Comparison of ENCODE assay signal across 7 cellular contexts in the genomic region with DNA sequence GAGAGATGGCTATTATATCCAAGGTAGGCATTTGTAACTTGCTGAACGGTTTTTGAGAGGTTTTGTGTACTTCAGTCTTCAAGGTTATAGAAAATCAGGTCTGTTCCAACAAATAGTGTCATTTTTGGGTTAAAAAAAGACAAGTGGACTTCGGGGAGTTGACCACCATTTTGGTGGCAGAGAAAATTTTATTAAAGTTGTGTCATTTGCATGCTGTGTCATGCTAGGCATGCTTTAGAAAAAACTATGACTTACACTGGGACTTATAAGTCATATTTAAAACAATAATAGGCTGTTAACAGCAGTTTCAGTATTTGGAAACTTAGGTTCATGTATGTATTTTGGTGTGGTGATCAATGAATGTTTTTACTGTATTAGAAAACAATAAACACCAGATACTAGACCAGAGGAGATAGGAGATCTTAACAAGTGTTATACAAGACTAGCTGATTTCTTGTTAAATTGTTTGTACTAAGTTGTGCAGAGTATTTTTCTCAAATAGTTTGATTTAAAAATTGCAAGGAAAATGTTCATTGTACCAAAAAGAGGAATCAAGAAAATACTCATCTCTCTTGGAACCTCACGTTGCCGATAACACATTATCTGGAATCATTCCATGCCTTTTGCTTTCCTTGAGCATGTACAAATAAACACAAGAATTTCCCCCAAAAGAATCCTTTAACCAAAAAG. TPM values are rescaled to one million over a fixed set of nuclear protein-coding genes. Genes with fewer than 3 reads are reported as not detected.
DNase-seq lines count a peak whose midpoint lies in the region; ATAC-seq, FAIRE-seq and TF ChIP-seq lines count a peak whose summit lies in the region.

No MANE protein-coding gene starts in this region.

- DNase-seq in HCT116 (ENCODE audit: low read depth, low spot score): no peak
- DNase-seq in WERI-Rb-1: no peak
- DNase-seq in right cardiac atrium: no peak
- no peak for DNase-seq in smooth muscle cell (lab: John Stamatoyannopoulos, UW; ENCODE audit: unreplicated experiment)
- DNase-seq in left colon: no peak
- no peak for DNase-seq in GM19239 (ENCODE audit: insufficient read length, low spot score)

- H3K79me2 ChIP-seq in HCT116 (ENCODE audit: insufficient read depth, low read length) (peaks cover 50% of the 10 kb centered on the region), smooth muscle cell (ENCODE audit: low read depth) (peaks cover 25% of the 10 kb centered on the region)

- H3K9ac ChIP-seq in HCT116 (ENCODE audit: low read length) (peak overlapping the region; percentile 100), smooth muscle cell (ENCODE audit: low read depth) (peak overlapping the region; percentile 85)

- H3K4me2 ChIP-seq in HCT116 (ENCODE audit: low read length) (peak overlapping the region; percentile 91), smooth muscle cell (peak overlapping the region; percentile 92)

- no peak overlapping the region for H2AFZ ChIP-seq in HCT116 (ENCODE audit: low read depth, low read length, poor library complexity, severe bottlenecking)
- no peak overlapping the region for H2AFZ ChIP-seq in smooth muscle cell (ENCODE audit: low read depth)

- H3F3A ChIP-seq in smooth muscle cell (ENCODE audit: low read depth): peaks cover 45% of the 10 kb centered on the region

- FAIRE-seq in GM19239 (lab: Jason Lieb, UNC): no peak

- WGBS in right cardiac atrium: 36% methylated on average over 4 of the region's 4 CpGs
- WGBS in smooth muscle cell (ENCODE audit: low lambda C conversion rate): 51% methylated on average over 4 of the region's 4 CpGs

- H4K20me1 ChIP-seq in HCT116 (ENCODE audit: insufficient read depth): peaks cover 29% of the 10 kb centered on the region; the same call in 1 of the 2 replicates
- H4K20me1 ChIP-seq in smooth muscle cell (ENCODE audit: low read depth): peaks cover 57% of the 10 kb centered on the region

- H3K4me1 ChIP-seq in HCT116 (ENCODE audit: control insufficient read depth in 1 of 2, insufficient read depth in 2 of 2, low read length in 2 of 2) (peaks cover 20 to 35% of the 10 kb centered on the region in 2 experiments), right cardiac atrium (ENCODE audit: control insufficient read depth, insufficient read depth, low read length) (no peaks in the 10 kb centered on the region), smooth muscle cell (ENCODE audit: low read depth) (peaks cover 24% of the 10 kb centered on the region)

- H3K36me3 ChIP-seq in HCT116 (ENCODE audit: control insufficient read depth in 1 of 2, insufficient read depth in 2 of 2, low read length in 2 of 2) (peaks cover 41 to 52% of the 10 kb centered on the region in 2 experiments), WERI-Rb-1 (peaks cover 50% of the 10 kb centered on the region), smooth muscle cell (ENCODE audit: low read depth) (peaks cover 33% of the 10 kb centered on the region)

- RAD21 ChIA-PET in HCT116 (lab: Charles Lee; ENCODE audit: low non-redundant PET in 1 of 2, low total read pairs in 2 of 2, uncharacterized antibody in 2 of 2, unreplicated experiment in 2 of 2): no interaction called here

- H3K9me3 ChIP-seq in HCT116 (ENCODE audit: control insufficient read depth in 1 of 2, insufficient read depth in 1 of 2, low read depth in 1 of 2, low read length in 2 of 2) (no peaks in the 10 kb centered on the region), WERI-Rb-1 (ENCODE audit: severe bottlenecking) (peaks cover 5% of the 10 kb centered on the region), right cardiac atrium (ENCODE audit: control insufficient read depth, low read length) (no peaks in the 10 kb centered on the region), smooth muscle cell (replicated peaks; ENCODE audit: low read depth) (no peaks in the 10 kb centered on the region)

- ATAC-seq in HCT116 (no peak), right cardiac atrium (no peak), left colon (no peak), HG03378 (IDR thresholded peaks at IDR 0.05; ENCODE audit: unreplicated experiment) (no peak)

- TF ChIP-seq CTCF in HCT116 (IDR thresholded peaks at IDR 0.05 in 2 of 3, conservative IDR thresholded peaks at IDR 0.05 in 1 of 3; ENCODE audit: borderline replicate concordance in 1 of 3, insufficient read depth in 1 of 3, low read depth in 2 of 3, low read length in 2 of 3) (no peak), WERI-Rb-1 (IDR thresholded peaks at IDR 0.05; ENCODE audit: low read depth, low read length) (no peak), smooth muscle cell (IDR thresholded peaks at IDR 0.05; ENCODE audit: borderline replicate concordance, insufficient read depth, poor library complexity, severe bottlenecking) (no peak)

- H3K27me3 ChIP-seq in HCT116 (ENCODE audit: insufficient read depth, low read length) (no peaks in the 10 kb centered on the region), WERI-Rb-1 (ENCODE audit: insufficient read depth, low read depth, severe bottlenecking) (no peaks in the 10 kb centered on the region), right cardiac atrium (ENCODE audit: control insufficient read depth, insufficient read depth) (no peaks in the 10 kb centered on the region), smooth muscle cell (ENCODE audit: low read depth) (no peaks in the 10 kb centered on the region)

- intact Hi-C loops in HCT116 (cut with micrococcal nuclease) (no loop called here), right cardiac atrium (cut with DNase I) (no loop called here), left colon (cut with DNase I, micrococcal nuclease) (no loop called here)

- TF ChIP-seq POLR2A in HCT116 (IDR thresholded peaks at IDR 0.05; ENCODE audit: borderline replicate concordance, extremely low read depth, insufficient read depth, insufficient read length): no peak

- H3K4me3 ChIP-seq in HCT116 (replicated peaks in 1 of 2; ENCODE audit: low read depth in 1 of 2, low read length in 2 of 2) (peak overlapping the region; percentile 96 to 97), WERI-Rb-1 (ENCODE audit: low read depth, low read length) (peak overlapping the region; percentile 77), right cardiac atrium (ENCODE audit: low read length) (peak overlapping the region; percentile 98), smooth muscle cell (peak overlapping the region; percentile 74)

- H3K27ac ChIP-seq in HCT116 (ENCODE audit: low read depth, low read length): peak overlapping the region; percentile 90
- H3K27ac ChIP-seq in WERI-Rb-1: peak overlapping the region; percentile 94
- H3K27ac ChIP-seq in right cardiac atrium (ENCODE audit: low read length): no peak overlapping the region
- H3K27ac ChIP-seq in smooth muscle cell (ENCODE audit: low read depth): peak overlapping the region; percentile 79

- BruUV-seq in HCT116 (replicated peaks; lab: Mats Ljungman, UMichigan): TSS peak; percentile 54

- CTCF ChIA-PET in HCT116 (lab: Charles Lee): no interaction called here

- no peak for TF ChIP-seq RAD21 in HCT116 (IDR thresholded peaks at IDR 0.05; ENCODE audit: low read depth)

- H3K9me2 ChIP-seq in HCT116 (ENCODE audit: insufficient read depth): no peaks in the 10 kb centered on the region

- POLR2A ChIA-PET in HCT116 (lab: Charles Lee): no interaction called here

TF ChIP-seq in HCT116, 20 proteins besides CTCF, POLR2A, EP300 and RAD21 (continues in another document):
- TF ChIP-seq, protein P1, sequence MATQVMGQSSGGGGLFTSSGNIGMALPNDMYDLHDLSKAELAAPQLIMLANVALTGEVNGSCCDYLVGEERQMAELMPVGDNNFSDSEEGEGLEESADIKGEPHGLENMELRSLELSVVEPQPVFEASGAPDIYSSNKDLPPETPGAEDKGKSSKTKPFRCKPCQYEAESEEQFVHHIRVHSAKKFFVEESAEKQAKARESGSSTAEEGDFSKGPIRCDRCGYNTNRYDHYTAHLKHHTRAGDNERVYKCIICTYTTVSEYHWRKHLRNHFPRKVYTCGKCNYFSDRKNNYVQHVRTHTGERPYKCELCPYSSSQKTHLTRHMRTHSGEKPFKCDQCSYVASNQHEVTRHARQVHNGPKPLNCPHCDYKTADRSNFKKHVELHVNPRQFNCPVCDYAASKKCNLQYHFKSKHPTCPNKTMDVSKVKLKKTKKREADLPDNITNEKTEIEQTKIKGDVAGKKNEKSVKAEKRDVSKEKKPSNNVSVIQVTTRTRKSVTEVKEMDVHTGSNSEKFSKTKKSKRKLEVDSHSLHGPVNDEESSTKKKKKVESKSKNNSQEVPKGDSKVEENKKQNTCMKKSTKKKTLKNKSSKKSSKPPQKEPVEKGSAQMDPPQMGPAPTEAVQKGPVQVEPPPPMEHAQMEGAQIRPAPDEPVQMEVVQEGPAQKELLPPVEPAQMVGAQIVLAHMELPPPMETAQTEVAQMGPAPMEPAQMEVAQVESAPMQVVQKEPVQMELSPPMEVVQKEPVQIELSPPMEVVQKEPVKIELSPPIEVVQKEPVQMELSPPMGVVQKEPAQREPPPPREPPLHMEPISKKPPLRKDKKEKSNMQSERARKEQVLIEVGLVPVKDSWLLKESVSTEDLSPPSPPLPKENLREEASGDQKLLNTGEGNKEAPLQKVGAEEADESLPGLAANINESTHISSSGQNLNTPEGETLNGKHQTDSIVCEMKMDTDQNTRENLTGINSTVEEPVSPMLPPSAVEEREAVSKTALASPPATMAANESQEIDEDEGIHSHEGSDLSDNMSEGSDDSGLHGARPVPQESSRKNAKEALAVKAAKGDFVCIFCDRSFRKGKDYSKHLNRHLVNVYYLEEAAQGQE (IDR thresholded peaks at IDR 0.05; ENCODE audit: low read depth): no peak
- TF ChIP-seq TCF7L2 (IDR thresholded peaks at IDR 0.05; ENCODE audit: borderline replicate concordance, extremely low read depth, insufficient read depth, insufficient read length) (no peak), POLR2AphosphoS5 (IDR thresholded peaks at IDR 0.05; ENCODE audit: low read depth, low read length) (no peak), SRF (IDR thresholded peaks at IDR 0.05; ENCODE audit: low read depth) (no peak), ELF1 (IDR thresholded peaks at IDR 0.05; ENCODE audit: borderline replicate concordance, low read depth) (no peak), ZFX (IDR thresholded peaks at IDR 0.05) (no peak)

RNA-seq across cellular contexts. Expression of a gene that starts 1.4 kb away (rescaled TPM):
- 1,420 TPM for total RNA-seq in HCT116 (2021; ENCODE audit: unreplicated experiment)
- 1,293 and 1,596 TPM in 2 replicates for polyA plus RNA-seq in HCT116 (2012)
- total RNA-seq in right cardiac atrium: 100 to 1,000 TPM; 281 to 385 (median 302) TPM
- 195 TPM for polyA plus RNA-seq in right cardiac atrium
- total RNA-seq in smooth muscle cell: 332 and 367 TPM in 2 replicates
- polyA plus RNA-seq in smooth muscle cell: 595 and 627 TPM in 2 replicates
- total RNA-seq in left colon: 100 to 1,000 TPM; 266 to 344 TPM

RNA-seq across cellular contexts. Expression of a gene that starts 34.2 kb away (rescaled TPM):
- total RNA-seq in HCT116 (2021; ENCODE audit: unreplicated experiment) (19.2 TPM), right cardiac atrium (10 to 100 TPM; 22.6 to 35.9 (median 31.3) TPM), smooth muscle cell (31.4 and 32.8 TPM in 2 replicates), left colon (1 to 10 TPM; 2.9 to 7.1 TPM)
- polyA plus RNA-seq in HCT116 (2012): 8.7 and 11.7 TPM in 2 replicates
- polyA plus RNA-seq in right cardiac atrium (18.2 TPM), smooth muscle cell (21.7 and 25.3 TPM in 2 replicates)
